ENCODE assay signal across 8 cellular contexts in genomic region chr19:43532962-43533545, GRCh38. TPM values are rescaled to one million over a fixed set of nuclear protein-coding genes. Genes with fewer than 3 reads are reported as not detected.
DNase-seq lines count a peak whose midpoint lies in the region; ATAC-seq, FAIRE-seq and TF ChIP-seq lines count a peak whose summit lies in the region.

TSS of gene ZNF575 (plus strand) at chr19:43533188. CDS start at chr19:43534423, 1,235 bp downstream.

- WGBS in hepatocyte (ENCODE audit: low lambda C conversion rate, missing lambda C conversion rate) = under 1% methylated on average over 47 of the region's 47 CpGs

- peak within 1 kb of the TSS; percentile 72 for H3K4me3 ChIP-seq in astrocyte (ENCODE audit: insufficient read depth, low read depth, low read length)
- peak within 1 kb of the TSS; percentile 25 for H3K4me3 ChIP-seq in hepatocyte

- H3K36me3 ChIP-seq in astrocyte (ENCODE audit: insufficient read depth, low read length) (no peaks in the 10 kb centered on the region), hepatocyte (replicated peaks; ENCODE audit: insufficient read depth, low read depth) (no peaks in the 10 kb centered on the region)

- H2AFZ ChIP-seq in astrocyte (ENCODE audit: low read depth, low read length) (peak within 1 kb of the TSS; percentile 86), hepatocyte (peak within 1 kb of the TSS; percentile 75)

- H3K27me3 ChIP-seq in astrocyte (ENCODE audit: insufficient read depth, low read length) = no peaks in the 10 kb centered on the region
- no peaks in the 10 kb centered on the region for H3K27me3 ChIP-seq in hepatocyte

- H3K9me2 ChIP-seq in hepatocyte (replicated peaks; ENCODE audit: insufficient read depth) = no peaks in the 10 kb centered on the region

- no peaks in the 10 kb centered on the region for H3K9me3 Mint-ChIP-seq in T-helper 2 cell treated with Interferon-gamma antibody and Interleukin-4, amounts not matched to agents 5 μg/mL and 100 μg/mL, for 36 hours
- no peaks in the 10 kb centered on the region for H3K9me3 Mint-ChIP-seq in astrocyte (ENCODE audit: unreplicated experiment)

- H3K4me3 Mint-ChIP-seq in T-helper 2 cell treated with Interferon-gamma antibody and Interleukin-4, amounts not matched to agents 5 μg/mL and 100 μg/mL, for 36 hours = peak within 1 kb of the TSS; percentile 86
- peak within 1 kb of the TSS; percentile 92 for H3K4me3 Mint-ChIP-seq in astrocyte (ENCODE audit: unreplicated experiment)

- peak; percentile 96 for DNase-seq in GM13977 (ENCODE audit: low spot score)
- peak; percentile 97 for DNase-seq in NCI-H146 treated with DMSO at 0.1 percent for 48 hours (lab: John Stamatoyannopoulos, UW; ENCODE audit: unreplicated experiment)
- peak; percentile 92 for DNase-seq in T-helper 2 cell treated with Interferon-gamma antibody and Interleukin-4, amounts not matched to agents 5 μg/mL and 100 μg/mL, for 36 hours (ENCODE audit: low spot score)
- peak; percentile 94 for DNase-seq in astrocyte (ENCODE audit: low read depth)
- DNase-seq in hepatocyte (ENCODE audit: low spot score) = peak; percentile 95
- peak; percentile 96 for DNase-seq in retina

- FAIRE-seq in astrocyte (lab: Jason Lieb, UNC) = no peak

- H3K9me3 ChIP-seq in astrocyte (ENCODE audit: insufficient read depth, low read depth, low read length) (no peaks in the 10 kb centered on the region), hepatocyte (ENCODE audit: low read depth) (no peaks in the 10 kb centered on the region)

- no peaks in the 10 kb centered on the region for H3K27me3 Mint-ChIP-seq in T-helper 2 cell treated with Interferon-gamma antibody and Interleukin-4, amounts not matched to agents 5 μg/mL and 100 μg/mL, for 36 hours (ENCODE audit: low read depth)
- H3K27me3 Mint-ChIP-seq in astrocyte (ENCODE audit: low read depth, unreplicated experiment) = no peaks in the 10 kb centered on the region

- H3K4me1 Mint-ChIP-seq in T-helper 2 cell treated with Interferon-gamma antibody and Interleukin-4, amounts not matched to agents 5 μg/mL and 100 μg/mL, for 36 hours (ENCODE audit: low read depth) = peaks cover 15% of the 10 kb centered on the region
- peaks cover 8% of the 10 kb centered on the region for H3K4me1 Mint-ChIP-seq in astrocyte (ENCODE audit: low read depth, unreplicated experiment)

- H3K4me1 ChIP-seq in astrocyte (ENCODE audit: insufficient read depth, low read length) (peaks cover 19% of the 10 kb centered on the region), hepatocyte (ENCODE audit: insufficient read depth) (peaks cover 7% of the 10 kb centered on the region)

- peak within 1 kb of the TSS; percentile 69 for H3K27ac ChIP-seq in astrocyte (ENCODE audit: low read depth, low read length)
- peak within 1 kb of the TSS; percentile 84 for H3K27ac ChIP-seq in hepatocyte

- ATAC-seq in HG02870 (IDR thresholded peaks at IDR 0.05; ENCODE audit: unreplicated experiment) (peak; percentile 56), GM21367 (IDR thresholded peaks at IDR 0.05; ENCODE audit: unreplicated experiment) (no peak)

- H3K4me2 ChIP-seq in astrocyte (ENCODE audit: low read length) = peak within 1 kb of the TSS; percentile 89
- H3K4me2 ChIP-seq in hepatocyte = peak within 1 kb of the TSS; percentile 85

- H3K79me2 ChIP-seq in astrocyte (ENCODE audit: insufficient read depth, low read length) (no peaks in the 10 kb centered on the region), hepatocyte (no peaks in the 10 kb centered on the region)

- peak within 1 kb of the TSS; percentile 61 for H3K9ac ChIP-seq in astrocyte (ENCODE audit: low read length)

- H4K20me1 ChIP-seq in astrocyte (ENCODE audit: insufficient read depth, low read length) (no peaks in the 10 kb centered on the region), hepatocyte (ENCODE audit: insufficient read depth, poor library complexity, severe bottlenecking) (no peaks in the 10 kb centered on the region)

- TF ChIP-seq CTCF in GM13977 (IDR thresholded peaks at IDR 0.05; ENCODE audit: extremely low read depth, insufficient read depth, missing control alignments) (no peak), astrocyte (IDR thresholded peaks at IDR 0.05; ENCODE audit: insufficient read depth, low read depth, low read length) (no peak), hepatocyte (IDR thresholded peaks at IDR 0.05; ENCODE audit: poor library complexity) (no peak)

- peaks cover 9% of the 10 kb centered on the region for H3K36me3 Mint-ChIP-seq in T-helper 2 cell treated with Interferon-gamma antibody and Interleukin-4, amounts not matched to agents 5 μg/mL and 100 μg/mL, for 36 hours (ENCODE audit: low read depth)
- H3K36me3 Mint-ChIP-seq in astrocyte (ENCODE audit: low read depth, unreplicated experiment) = peaks cover 2% of the 10 kb centered on the region

- H3K27ac Mint-ChIP-seq in T-helper 2 cell treated with Interferon-gamma antibody and Interleukin-4, amounts not matched to agents 5 μg/mL and 100 μg/mL, for 36 hours = peak within 1 kb of the TSS; percentile 95
- H3K27ac Mint-ChIP-seq in astrocyte (ENCODE audit: unreplicated experiment) = peak within 1 kb of the TSS; percentile 94

- in situ Hi-C loops in GM13977 (cut with MboI; ENCODE audit: low pct_unique_long_range_greater_than_20kb, low sequenced_read_pairs, unreplicated experiment) = no loop called here

RNA-seq across cellular contexts. Expression of gene ZNF575, which starts in this region (rescaled TPM):
- 1.3 and 1.4 TPM in 2 replicates for total RNA-seq in astrocyte
- total RNA-seq in hepatocyte = 0.84 TPM in 1 of 2 replicates, not detected in the other
- polyA plus RNA-seq in hepatocyte = 3.1 and 6.8 TPM in 2 replicates
